ENCODE assay signal across 14 cellular contexts in the genomic region with DNA sequence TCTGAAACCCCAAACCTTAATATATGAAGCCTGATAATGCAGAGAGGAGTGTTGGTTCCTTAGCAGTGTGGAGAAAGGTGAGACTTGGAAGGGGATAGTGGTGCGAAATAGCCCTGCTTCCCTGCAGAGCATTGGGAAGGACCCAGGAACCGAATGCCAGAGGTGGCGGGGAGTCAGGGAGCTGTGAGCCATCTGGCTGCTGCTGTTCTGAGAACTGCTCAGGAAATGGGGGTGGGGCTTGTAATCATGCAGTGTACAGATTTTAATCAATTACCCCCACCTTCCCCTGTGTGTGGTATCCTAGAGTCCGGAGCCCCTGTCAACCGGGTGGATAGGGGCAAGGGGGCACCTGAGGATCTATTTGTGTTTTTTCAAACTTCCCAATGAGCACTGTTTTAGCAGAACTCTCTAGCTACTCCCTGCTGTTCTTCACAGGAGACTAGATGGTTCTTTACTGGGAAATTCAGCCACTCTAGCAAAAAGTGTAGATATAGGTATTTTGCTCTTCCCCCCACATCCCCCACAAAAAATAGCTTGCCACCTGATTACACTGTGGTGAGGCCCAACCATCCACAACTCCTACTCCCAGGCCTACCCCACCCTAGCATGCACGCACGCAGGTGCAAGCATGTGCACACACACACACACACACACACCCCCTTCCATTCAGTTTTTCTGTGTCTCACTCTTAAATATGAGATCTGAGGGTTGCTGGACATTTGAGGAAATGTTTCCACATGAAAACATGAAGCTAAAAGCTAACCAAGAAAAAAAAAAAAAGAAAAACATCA. TPM values are rescaled to one million over a fixed set of nuclear protein-coding genes. Genes with fewer than 3 reads are reported as not detected.
DNase-seq lines count a peak whose midpoint lies in the region; ATAC-seq, FAIRE-seq and TF ChIP-seq lines count a peak whose summit lies in the region.
"Had no signal": no experiment of that assay in that cellular context is flagged by ENCODE, and none has a peak within 500 bp of the region (broad histone marks: within the 10 kb centered on the region; RNA-seq: fewer than 3 reads in every experiment).

No MANE protein-coding gene starts in this region.

- no TSS peak for BruUV-seq in K562 (replicated peaks; lab: Mats Ljungman, UMichigan)

- H3K4me3 ChIP-seq in BE2C (ENCODE audit: low read depth, low read length) = no peak overlapping the region
- no peak overlapping the region for H3K4me3 ChIP-seq in K562
- H3K4me3 ChIP-seq: breast epithelium had no signal

- in situ Hi-C loops in K562 (cut with MboI) = no loop called here

- peaks cover 7% of the 10 kb centered on the region for H3K4me1 ChIP-seq in BE2C
- peaks cover 7 to 19% of the 10 kb centered on the region in 2 experiments; a peak in 4 of 5 replicates for H3K4me1 ChIP-seq in K562 (replicated peaks in 1 of 2; ENCODE audit: control insufficient read depth in 2 of 2, insufficient read depth in 2 of 2, low read length in 2 of 2)
- H3K4me1 ChIP-seq: breast epithelium had no signal

- CTCF ChIA-PET in K562 (lab: Yijun Ruan, JAX; ENCODE audit: low intra/inter-chr PET ratio) = no interaction called here

- POLR2A ChIA-PET in K562 (lab: Yijun Ruan, JAX) = interaction anchor here (0.6 to 2.1 kb wide), 5 partner anchors 9 to 696 kb away, joined by 3 to 9 read pairs (median 3); no protein-coding TSS in a partner anchor

- TF ChIP-seq POLR2A in K562 (conservative IDR thresholded peaks at IDR 0.05) (0 out of 2 replicates have a peak, but pooled peaks have one; percentile 28), GM18505 (IDR thresholded peaks at IDR 0.05; ENCODE audit: borderline replicate concordance, extremely low read depth, insufficient read depth, insufficient read length) (no peak)

- H3K9me1 ChIP-seq in K562 (ENCODE audit: control insufficient read depth, insufficient read depth, low read length) = no peaks in the 10 kb centered on the region

- no peak for TF ChIP-seq CTCF in BE2C (IDR thresholded peaks at IDR 0.05; ENCODE audit: low read depth, low read length)
- no peak for TF ChIP-seq CTCF in K562 (IDR thresholded peaks at IDR 0.05 in 2 of 3, conservative IDR thresholded peaks at IDR 0.05 in 1 of 3; ENCODE audit: insufficient read depth in 2 of 3, low read depth in 1 of 3, low read length in 3 of 3)

- DNase-seq in BE2C = peak; percentile 29
- DNase-seq in GM03348 (ENCODE audit: low spot score) = peak; percentile 31
- DNase-seq in NCI-H774 (lab: John Stamatoyannopoulos, UW) = peak; percentile 2
- peak; percentile 28 to 69 (median 44) for DNase-seq in K562 (ENCODE audit: extremely low read depth in 1 of 4, low spot score in 3 of 4)
- no peak for DNase-seq in NK-92 (lab: John Stamatoyannopoulos, UW; ENCODE audit: unreplicated experiment)
- no peak for DNase-seq in hepatic stellate cell (ENCODE audit: low spot score)
- no peak for DNase-seq in activated CD4-positive, CD25-positive, alpha-beta regulatory T cell treated with anti-CD3 and anti-CD28 coated beads, Interleukin-2, amount 50 U/mL, for 72 hours
- DNase-seq: effector memory CD8-positive, alpha-beta T cell; mammary epithelial cell; NCI-H510A treated with DMSO at 0.1 percent for 48 hours; stimulated activated naive CD4-positive, alpha-beta T cell treated with Interleukin-2 at 50 U/mL for 16 hours; T1000 had no signal

- peak overlapping the region; percentile 11 to 81; a peak in 1 of 4 replicates for H3K9ac ChIP-seq in K562 (ENCODE audit: insufficient read depth in 1 of 2, low read depth in 2 of 2, low read length in 2 of 2)

- H3K9me3 ChIP-seq in BE2C (no peaks in the 10 kb centered on the region), K562 (replicated peaks; ENCODE audit: control insufficient read depth, insufficient read depth, low read depth, low read length) (no peaks in the 10 kb centered on the region)

- ATAC-seq in K562 = peak; percentile 91
- ATAC-seq in GM18505 (IDR thresholded peaks at IDR 0.05; ENCODE audit: unreplicated experiment) = no peak
- ATAC-seq: effector memory CD8-positive, alpha-beta T cell had no signal

- 17% methylated on average over 7 of the region's 7 CpGs for WGBS in K562 (ENCODE audit: insufficient coverage, low coverage, missing lambda C conversion rate)

- H3K4me2 ChIP-seq in K562 (ENCODE audit: insufficient read depth, low read length) = peak overlapping the region; percentile 41

- peak; percentile 23 for FAIRE-seq in K562 (lab: Jason Lieb, UNC)

- peak overlapping the region; percentile 83 for H2AFZ ChIP-seq in K562 (ENCODE audit: low read depth, low read length)

- peak; percentile 58; the same call in 1 of the 2 replicates for TF ChIP-seq EP300 in K562 (IDR thresholded peaks at IDR 0.05; ENCODE audit: low read length)

- H4K20me1 ChIP-seq in K562 (replicated peaks; ENCODE audit: control insufficient read depth, insufficient read depth, low read length) = no peaks in the 10 kb centered on the region

- no peaks in the 10 kb centered on the region for H3K79me2 ChIP-seq in K562 (ENCODE audit: control insufficient read depth, insufficient read depth, low read length)

- H3K27ac ChIP-seq in K562 (ENCODE audit: extremely low read depth, low read depth, low read length) = peak overlapping the region; percentile 21; the same call in 1 of the 3 replicates
- H3K27ac ChIP-seq: breast epithelium had no signal

- intact Hi-C loops in K562 (cut with micrococcal nuclease) = no loop called here

- TF ChIP-seq RAD21 in K562 (CRISPR knock-in tag; conservative IDR thresholded peaks at IDR 0.05 in 1 of 2, IDR thresholded peaks at IDR 0.05 in 1 of 2) = no peak

- H3K36me3 ChIP-seq in BE2C (no peaks in the 10 kb centered on the region), K562 (ENCODE audit: control insufficient read depth, insufficient read depth, low read length) (no peaks in the 10 kb centered on the region)
- H3K36me3 ChIP-seq: breast epithelium had no signal

- H3K27me3 ChIP-seq in BE2C (no peaks in the 10 kb centered on the region), K562 (ENCODE audit: control insufficient read depth in 2 of 2, insufficient read depth in 2 of 2, low read length in 2 of 2) (no peaks in the 10 kb centered on the region)
- H3K27me3 ChIP-seq: breast epithelium had no signal

TF ChIP-seq in K562, 482 proteins besides CTCF, POLR2A, EP300 and RAD21 (continues in another document):
- TF ChIP-seq, protein P1, sequence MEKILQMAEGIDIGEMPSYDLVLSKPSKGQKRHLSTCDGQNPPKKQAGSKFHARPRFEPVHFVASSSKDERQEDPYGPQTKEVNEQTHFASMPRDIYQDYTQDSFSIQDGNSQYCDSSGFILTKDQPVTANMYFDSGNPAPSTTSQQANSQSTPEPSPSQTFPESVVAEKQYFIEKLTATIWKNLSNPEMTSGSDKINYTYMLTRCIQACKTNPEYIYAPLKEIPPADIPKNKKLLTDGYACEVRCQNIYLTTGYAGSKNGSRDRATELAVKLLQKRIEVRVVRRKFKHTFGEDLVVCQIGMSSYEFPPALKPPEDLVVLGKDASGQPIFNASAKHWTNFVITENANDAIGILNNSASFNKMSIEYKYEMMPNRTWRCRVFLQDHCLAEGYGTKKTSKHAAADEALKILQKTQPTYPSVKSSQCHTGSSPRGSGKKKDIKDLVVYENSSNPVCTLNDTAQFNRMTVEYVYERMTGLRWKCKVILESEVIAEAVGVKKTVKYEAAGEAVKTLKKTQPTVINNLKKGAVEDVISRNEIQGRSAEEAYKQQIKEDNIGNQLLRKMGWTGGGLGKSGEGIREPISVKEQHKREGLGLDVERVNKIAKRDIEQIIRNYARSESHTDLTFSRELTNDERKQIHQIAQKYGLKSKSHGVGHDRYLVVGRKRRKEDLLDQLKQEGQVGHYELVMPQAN (IDR thresholded peaks at IDR 0.05; ENCODE audit: borderline replicate concordance) = no peak
- TF ChIP-seq ETV1 (tag; conservative IDR thresholded peaks at IDR 0.05; ENCODE audit: low read depth) (no peak), C11orf30 (IDR thresholded peaks at IDR 0.05; ENCODE audit: low read depth) (no peak), CBFA2T3 (IDR thresholded peaks at IDR 0.05) (peak; percentile 50)
- TF ChIP-seq, protein P2, sequence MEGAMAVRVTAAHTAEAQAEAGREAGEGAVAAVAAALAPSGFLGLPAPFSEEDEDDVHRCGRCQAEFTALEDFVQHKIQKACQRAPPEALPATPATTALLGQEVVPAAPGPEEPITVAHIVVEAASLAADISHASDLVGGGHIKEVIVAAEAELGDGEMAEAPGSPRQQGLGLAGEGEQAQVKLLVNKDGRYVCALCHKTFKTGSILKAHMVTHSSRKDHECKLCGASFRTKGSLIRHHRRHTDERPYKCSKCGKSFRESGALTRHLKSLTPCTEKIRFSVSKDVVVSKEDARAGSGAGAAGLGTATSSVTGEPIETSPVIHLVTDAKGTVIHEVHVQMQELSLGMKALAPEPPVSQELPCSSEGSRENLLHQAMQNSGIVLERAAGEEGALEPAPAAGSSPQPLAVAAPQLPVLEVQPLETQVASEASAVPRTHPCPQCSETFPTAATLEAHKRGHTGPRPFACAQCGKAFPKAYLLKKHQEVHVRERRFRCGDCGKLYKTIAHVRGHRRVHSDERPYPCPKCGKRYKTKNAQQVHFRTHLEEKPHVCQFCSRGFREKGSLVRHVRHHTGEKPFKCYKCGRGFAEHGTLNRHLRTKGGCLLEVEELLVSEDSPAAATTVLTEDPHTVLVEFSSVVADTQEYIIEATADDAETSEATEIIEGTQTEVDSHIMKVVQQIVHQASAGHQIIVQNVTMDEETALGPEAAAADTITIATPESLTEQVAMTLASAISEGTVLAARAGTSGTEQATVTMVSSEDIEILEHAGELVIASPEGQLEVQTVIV (CRISPR knock-in tag; IDR thresholded peaks at IDR 0.05; ENCODE audit: borderline replicate concordance) = no peak

RNA-seq across cellular contexts. Expression of a gene that starts 30.1 kb away (rescaled TPM):
- polyA plus RNA-seq in BE2C (2012; ENCODE audit: insufficient read depth, insufficient read length, low read depth) = 14.1 TPM
- total RNA-seq in K562 (2011; cell fraction: chromatin; rRNA removed; ENCODE audit: low replicate concordance) = 112 and 313 TPM in 2 replicates
- total RNA-seq in K562 (2011; cell fraction: nucleolus; rRNA removed) = 47.4 and 65.8 TPM in 2 replicates
- 143 and 203 TPM in 2 replicates for total RNA-seq in K562 (2011; cell fraction: nucleoplasm; rRNA removed)
- total RNA-seq in K562 (2014; rRNA removed) (19.2 and 22.8 TPM in 2 replicates), K562 (2014; rRNA removed; fragmentation: Illumina TruSeq; extraction: Trizol) (48.9 and 54.3 TPM in 2 replicates), K562 (2015; rRNA removed; fragmentation: Illumina TruSeq; extraction: Trizol) (26.1 and 27.9 TPM in 2 replicates), K562 (2021) (42.8 and 44.6 TPM in 2 replicates)
- polyA plus RNA-seq in K562 (2011; rRNA removed) (101 and 122 TPM in 2 replicates), K562 (2014; fragmentation: Illumina TruSeq; extraction: Trizol) (43.9 and 44.4 TPM in 2 replicates), K562 (2014; fragmentation: Nextera tagmentation; extraction: Ambion mirVana) (10 to 100 TPM in 1 of 2 experiments, 1 to 10 TPM in 1; 8.4 to 11.2 TPM), K562 (2014; rRNA removed) (27.6 and 31.1 TPM in 2 replicates)
- 18.7 and 42.5 TPM in 2 replicates for polyA plus RNA-seq in K562 (2011; cell fraction: cytosol; rRNA removed)
- polyA plus RNA-seq in K562 (2011; cell fraction: nucleus; rRNA removed) = 251 and 267 TPM in 2 replicates
- polyA plus RNA-seq in K562 (2012) = 19.2 and 19.7 TPM in 2 replicates
- polyA minus RNA-seq in K562 (2011; rRNA and poly(A)+ RNA removed) = 107 and 132 TPM in 2 replicates
- polyA minus RNA-seq in K562 (2011; cell fraction: cytosol; rRNA and poly(A)+ RNA removed) = 31.1 and 32.9 TPM in 2 replicates
- polyA minus RNA-seq in K562 (2011; cell fraction: nucleus; rRNA and poly(A)+ RNA removed) = 59.0 and 76.9 TPM in 2 replicates

Comparison
In these comparisons a context has a peak if more than half of its experiments do, and no peak if none do; other contexts are left out.
1. DNase-seq: peak in BE2C (single experiment), GM03348 (single experiment), NCI-H774 (single experiment) and K562 (4 of 4); none in NK-92 (single experiment), hepatic stellate cell (single experiment) and activated CD4-positive, CD25-positive, alpha-beta regulatory T cell treated with anti-CD3 and anti-CD28 coated beads, Interleukin-2, amount 50 U/mL, for 72 hours (single experiment).